ENCODE assay signal across 1 cellular context in the genomic region with DNA sequence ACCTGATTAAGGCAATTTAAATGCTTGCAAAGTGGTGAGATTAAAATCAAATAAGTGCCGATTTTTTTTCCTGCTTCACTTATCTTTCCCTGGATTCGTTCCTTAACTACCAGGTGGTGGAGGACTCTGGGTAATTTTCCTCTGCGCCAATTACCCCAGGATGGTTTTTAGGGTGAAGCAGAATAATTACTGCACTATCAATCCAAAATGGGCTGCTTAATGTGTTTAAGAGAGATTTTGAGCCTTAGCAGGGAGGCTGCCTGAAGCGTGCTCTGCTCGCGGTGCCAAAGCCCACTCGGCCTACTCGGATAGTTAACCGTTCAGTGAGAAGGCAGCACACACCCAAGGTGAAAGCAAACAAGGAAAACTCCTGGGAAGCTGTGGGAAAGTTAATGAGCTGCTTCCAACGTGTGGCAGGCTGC.
A peak's percentile ranks its signal among the peaks of the same experiment; 100 is the strongest.
TF ChIP-seq lines count a peak whose summit lies in the region.

No MANE protein-coding gene starts in this region.

TF ChIP-seq in SK-N-SH, 30 proteins besides CTCF, POLR2A, EP300 and RAD21 (continued from another document):
- TF ChIP-seq TCF12 (IDR thresholded peaks at IDR 0.05) (peak; percentile 21; the same call in 1 of the 2 replicates), MXI1 (IDR thresholded peaks at IDR 0.05; ENCODE audit: low read depth, low read length) (peak; percentile 63; the same call in 1 of the 2 replicates), RCOR1 (IDR thresholded peaks at IDR 0.05; ENCODE audit: low read length) (peak; percentile 98), GATA2 (CRISPR knock-in tag; IDR thresholded peaks at IDR 0.05) (peak; percentile 95), RXRA (IDR thresholded peaks at IDR 0.05; ENCODE audit: borderline replicate concordance, low read depth) (no peak), FOSL2 (IDR thresholded peaks at IDR 0.05; ENCODE audit: borderline replicate concordance, low read depth) (no peak), TEAD4 (IDR thresholded peaks at IDR 0.05; ENCODE audit: borderline replicate concordance, insufficient read depth) (0 out of 2 replicates have a peak, but pooled peaks have one; percentile 28), EZH2phosphoT487 (IDR thresholded peaks at IDR 0.05; ENCODE audit: borderline replicate concordance, low read depth) (no peak), FOXJ3 (CRISPR knock-in tag; IDR thresholded peaks at IDR 0.05) (peak; percentile 75; the same call in 1 of the 2 replicates)
- TF ChIP-seq, protein P1, sequence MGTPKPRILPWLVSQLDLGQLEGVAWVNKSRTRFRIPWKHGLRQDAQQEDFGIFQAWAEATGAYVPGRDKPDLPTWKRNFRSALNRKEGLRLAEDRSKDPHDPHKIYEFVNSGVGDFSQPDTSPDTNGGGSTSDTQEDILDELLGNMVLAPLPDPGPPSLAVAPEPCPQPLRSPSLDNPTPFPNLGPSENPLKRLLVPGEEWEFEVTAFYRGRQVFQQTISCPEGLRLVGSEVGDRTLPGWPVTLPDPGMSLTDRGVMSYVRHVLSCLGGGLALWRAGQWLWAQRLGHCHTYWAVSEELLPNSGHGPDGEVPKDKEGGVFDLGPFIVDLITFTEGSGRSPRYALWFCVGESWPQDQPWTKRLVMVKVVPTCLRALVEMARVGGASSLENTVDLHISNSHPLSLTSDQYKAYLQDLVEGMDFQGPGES (IDR thresholded peaks at IDR 0.05; ENCODE audit: low read depth, low read length), result no peak
- TF ChIP-seq, protein P2, sequence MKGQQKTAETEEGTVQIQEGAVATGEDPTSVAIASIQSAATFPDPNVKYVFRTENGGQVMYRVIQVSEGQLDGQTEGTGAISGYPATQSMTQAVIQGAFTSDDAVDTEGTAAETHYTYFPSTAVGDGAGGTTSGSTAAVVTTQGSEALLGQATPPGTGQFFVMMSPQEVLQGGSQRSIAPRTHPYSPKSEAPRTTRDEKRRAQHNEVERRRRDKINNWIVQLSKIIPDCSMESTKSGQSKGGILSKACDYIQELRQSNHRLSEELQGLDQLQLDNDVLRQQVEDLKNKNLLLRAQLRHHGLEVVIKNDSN (IDR thresholded peaks at IDR 0.05; ENCODE audit: borderline replicate concordance, low read depth), result no peak
- TF ChIP-seq, protein P3, sequence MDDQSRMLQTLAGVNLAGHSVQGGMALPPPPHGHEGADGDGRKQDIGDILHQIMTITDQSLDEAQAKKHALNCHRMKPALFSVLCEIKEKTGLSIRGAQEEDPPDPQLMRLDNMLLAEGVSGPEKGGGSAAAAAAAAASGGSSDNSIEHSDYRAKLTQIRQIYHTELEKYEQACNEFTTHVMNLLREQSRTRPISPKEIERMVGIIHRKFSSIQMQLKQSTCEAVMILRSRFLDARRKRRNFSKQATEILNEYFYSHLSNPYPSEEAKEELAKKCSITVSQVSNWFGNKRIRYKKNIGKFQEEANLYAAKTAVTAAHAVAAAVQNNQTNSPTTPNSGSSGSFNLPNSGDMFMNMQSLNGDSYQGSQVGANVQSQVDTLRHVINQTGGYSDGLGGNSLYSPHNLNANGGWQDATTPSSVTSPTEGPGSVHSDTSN (IDR thresholded peaks at IDR 0.05), result no peak
